ENCODE assay signal across 20 cellular contexts in the genomic region with DNA sequence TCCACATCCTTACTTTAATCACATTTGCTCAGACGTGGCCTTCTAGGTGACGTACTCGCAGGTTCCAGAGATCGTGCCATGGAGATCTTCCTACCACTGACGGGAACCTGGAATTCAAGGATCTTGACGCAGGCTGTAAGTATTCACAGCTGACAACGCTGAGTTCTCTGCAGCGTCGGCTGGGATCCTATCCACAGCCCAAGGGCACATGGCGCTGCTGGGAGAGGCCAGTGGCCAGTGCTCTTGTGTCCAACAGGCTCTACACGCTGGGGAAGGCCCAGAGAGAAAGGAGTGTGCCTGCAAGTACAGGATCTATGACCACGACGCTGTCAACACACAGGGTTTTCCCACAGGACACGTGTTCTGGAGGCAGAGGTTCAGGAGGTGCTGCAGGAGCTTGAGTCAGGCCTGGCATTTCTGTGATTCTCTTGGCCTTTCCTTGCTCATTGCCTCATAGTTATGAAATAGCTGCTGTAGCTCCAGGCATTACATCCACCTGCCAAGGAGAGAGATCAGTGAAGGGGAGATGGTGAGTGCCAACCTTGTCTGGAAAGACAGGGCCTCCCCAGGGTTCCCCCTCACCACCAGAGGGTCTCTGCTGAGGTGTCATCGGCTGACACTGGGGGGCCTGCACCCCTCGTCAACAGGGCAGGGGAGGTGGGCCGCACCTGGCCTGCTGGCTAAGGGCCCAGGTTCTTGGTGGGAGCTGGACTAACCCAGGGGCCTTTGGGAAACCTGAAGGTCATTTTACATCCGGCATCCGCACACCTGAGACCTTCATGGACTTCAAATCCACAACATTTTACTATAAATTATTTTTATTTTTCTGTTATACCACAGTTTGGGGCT. TPM values are rescaled to one million over a fixed set of nuclear protein-coding genes. Genes with fewer than 3 reads are reported as not detected.
DNase-seq lines count a peak whose midpoint lies in the region; ATAC-seq, FAIRE-seq and TF ChIP-seq lines count a peak whose summit lies in the region.
"Had no signal": no experiment of that assay in that cellular context is flagged by ENCODE, and none has a peak within 500 bp of the region (broad histone marks: within the 10 kb centered on the region; RNA-seq: fewer than 3 reads in every experiment).

No MANE protein-coding gene starts in this region.

- peaks cover under 1% of the 10 kb centered on the region for H3K36me3 Mint-ChIP-seq in MCF 10A (ENCODE audit: insufficient read depth, unreplicated experiment)

- in situ Hi-C loops in K562 (cut with MboI): no loop called here

- H3K9ac ChIP-seq in K562 (ENCODE audit: insufficient read depth in 1 of 2, low read depth in 2 of 2, low read length in 2 of 2) (no peak overlapping the region), mesenchymal stem cell (ENCODE audit: low read length) (no peak overlapping the region)

- H3K4me1 ChIP-seq in breast epithelium (peaks cover 0 to 3% of the 10 kb centered on the region in 2 donors), K562 (replicated peaks in 1 of 2; ENCODE audit: control insufficient read depth in 2 of 2, insufficient read depth in 2 of 2, low read length in 2 of 2) (peaks cover 0 to 41% of the 10 kb centered on the region in 2 experiments; a peak in 2 of 5 replicates), mesenchymal stem cell (ENCODE audit: control insufficient read depth, insufficient read depth, low read depth, low read length) (peaks cover 4% of the 10 kb centered on the region)
- H3K4me1 ChIP-seq: A549 had no signal

- H3K79me1 ChIP-seq in mesenchymal stem cell (replicated peaks; ENCODE audit: low read length, poor library complexity, severe bottlenecking): no peaks in the 10 kb centered on the region

- no peak overlapping the region for H2AK5ac ChIP-seq in mesenchymal stem cell (ENCODE audit: low read length, severe bottlenecking)

- POLR2A ChIA-PET in MCF 10A (lab: Yijun Ruan, JAX) (no interaction called here), K562 (lab: Yijun Ruan, JAX) (interaction anchor here (0.5 to 0.6 kb wide), 2 partner anchors 184 to 444 kb away, joined by 3 read pairs; no protein-coding TSS in a partner anchor)

- H3K36me3 ChIP-seq in breast epithelium (no peaks in the 10 kb centered on the region), K562 (ENCODE audit: control insufficient read depth, insufficient read depth, low read length) (no peaks in the 10 kb centered on the region), mesenchymal stem cell (ENCODE audit: control insufficient read depth in 1 of 2, insufficient read depth in 2 of 2, low read depth in 1 of 2, low read length in 2 of 2) (peaks cover 0 to 9% of the 10 kb centered on the region in 2 experiments)

- H3K27me3 Mint-ChIP-seq in MCF 10A (ENCODE audit: insufficient read depth, unreplicated experiment): no peaks in the 10 kb centered on the region

- no peaks in the 10 kb centered on the region for H3K79me2 ChIP-seq in K562 (ENCODE audit: control insufficient read depth, insufficient read depth, low read length)

- 13% methylated on average over 19 of the region's 19 CpGs for WGBS in K562 (ENCODE audit: insufficient coverage, low coverage, missing lambda C conversion rate)
- WGBS in mesenchymal stem cell: 83% methylated on average over 17 of the region's 19 CpGs

- no peak for FAIRE-seq in K562 (lab: Jason Lieb, UNC)
- FAIRE-seq: A549, D721Med, H54, HepG2 had no signal

- CTCF ChIA-PET in MCF 10A (lab: Yijun Ruan, JAX) (interaction anchor here (0.6 kb wide), 1 partner anchor 229 kb away, joined by 3 read pairs; no protein-coding TSS in a partner anchor), K562 (lab: Yijun Ruan, JAX; ENCODE audit: low intra/inter-chr PET ratio) (interaction anchor here (0.5 kb wide), 1 partner anchor 753 kb away, joined by 8 read pairs; no protein-coding TSS in a partner anchor)

- no peak overlapping the region for H2BK120ac ChIP-seq in mesenchymal stem cell (ENCODE audit: low read depth, low read length)

- H3K27me3 ChIP-seq in breast epithelium (no peaks in the 10 kb centered on the region), K562 (ENCODE audit: control insufficient read depth in 2 of 2, insufficient read depth in 2 of 2, low read length in 2 of 2) (peaks cover 30 to 49% of the 10 kb centered on the region in 2 experiments), mesenchymal stem cell (ENCODE audit: control insufficient read depth in 1 of 2, insufficient read depth in 1 of 2, low read length in 2 of 2) (peaks cover 7 to 85% of the 10 kb centered on the region in 2 experiments)

- H3K9me1 ChIP-seq in K562 (ENCODE audit: control insufficient read depth, insufficient read depth, low read length): no peaks in the 10 kb centered on the region

- H3K27ac ChIP-seq in breast epithelium (no peak overlapping the region), K562 (ENCODE audit: extremely low read depth, low read depth, low read length) (no peak overlapping the region), mesenchymal stem cell (ENCODE audit: low read length, poor library complexity, severe bottlenecking) (no peak overlapping the region)
- H3K27ac ChIP-seq: 22Rv1, A549, C4-2B had no signal

- H3K23ac ChIP-seq in mesenchymal stem cell (ENCODE audit: low read length in 2 of 2): no peak overlapping the region

- no peak overlapping the region for H2BK5ac ChIP-seq in mesenchymal stem cell (ENCODE audit: low read depth, low read length, poor library complexity, severe bottlenecking)

- no peak for TF ChIP-seq RAD21 in K562 (CRISPR knock-in tag; conservative IDR thresholded peaks at IDR 0.05 in 1 of 2, IDR thresholded peaks at IDR 0.05 in 1 of 2)

- intact Hi-C loops in MCF 10A (cut with micrococcal nuclease) (no loop called here), breast epithelium (cut with DNase I; ENCODE audit: low total_unique reads) (no loop called here), K562 (cut with micrococcal nuclease) (no loop called here)

- TF ChIP-seq POLR2A in breast epithelium (IDR thresholded peaks at IDR 0.05) (no peak), K562 (conservative IDR thresholded peaks at IDR 0.05) (no peak)

- BruUV-seq in MCF 10A (replicated peaks; lab: Mats Ljungman, UMichigan) (no TSS peak), K562 (replicated peaks; lab: Mats Ljungman, UMichigan) (no TSS peak)

- H3K9me3 Mint-ChIP-seq in MCF 10A (ENCODE audit: unreplicated experiment): no peaks in the 10 kb centered on the region
- H3K9me3 Mint-ChIP-seq: CD4-positive, alpha-beta T cell had no signal

- H2AFZ ChIP-seq in K562 (ENCODE audit: low read depth, low read length) (no peak overlapping the region), mesenchymal stem cell (ENCODE audit: low read depth, low read length) (no peak overlapping the region)
- H2AFZ ChIP-seq: GM23338 had no signal

- H2BK15ac ChIP-seq in mesenchymal stem cell (ENCODE audit: low read depth, poor library complexity, severe bottlenecking): no peak overlapping the region

- H4K20me1 ChIP-seq in K562 (replicated peaks; ENCODE audit: control insufficient read depth, insufficient read depth, low read length): 0 out of 2 replicates have a peak, but pooled peaks cover 9% of the 10 kb centered on the region

- DNase-seq in MCF 10A (ENCODE audit: unreplicated experiment): peak; percentile 46
- DNase-seq in breast epithelium (ENCODE audit: low spot score in 2 of 2): no peak
- DNase-seq in K562 (ENCODE audit: extremely low read depth in 1 of 4, low spot score in 3 of 4): no peak
- DNase-seq in mesenchymal stem cell: peak; percentile 30
- DNase-seq in OCI-M1 (lab: John Stamatoyannopoulos, UW): no peak
- DNase-seq: AML-193; Caco-2; CD4-positive, alpha-beta T cell; GF-D8; HCEC 1CT had no signal

- no peak for TF ChIP-seq CTCF in MCF 10A (IDR thresholded peaks at IDR 0.05; ENCODE audit: unreplicated experiment)
- TF ChIP-seq CTCF in breast epithelium (IDR thresholded peaks at IDR 0.05): no peak
- no peak for TF ChIP-seq CTCF in K562 (IDR thresholded peaks at IDR 0.05 in 2 of 3, conservative IDR thresholded peaks at IDR 0.05 in 1 of 3; ENCODE audit: insufficient read depth in 2 of 3, low read depth in 1 of 3, low read length in 3 of 3)

- ATAC-seq in K562 (no peak), HG03354 (IDR thresholded peaks at IDR 0.05; ENCODE audit: poor library complexity, severe bottlenecking, unreplicated experiment) (no peak), HG02642 (IDR thresholded peaks at IDR 0.05; ENCODE audit: poor library complexity, unreplicated experiment) (no peak)
- ATAC-seq: GM23338 had no signal

- TF ChIP-seq EP300 in K562 (IDR thresholded peaks at IDR 0.05; ENCODE audit: low read length): no peak

- H3K14ac ChIP-seq in mesenchymal stem cell (ENCODE audit: low read length in 2 of 2): no peak overlapping the region

- no peak overlapping the region for H3K27ac Mint-ChIP-seq in MCF 10A (ENCODE audit: low read depth, unreplicated experiment)
- H3K27ac Mint-ChIP-seq: CD4-positive, alpha-beta T cell; GM23338 had no signal

- H3K4me3 ChIP-seq in breast epithelium (no peak overlapping the region), K562 (no peak overlapping the region), mesenchymal stem cell (ENCODE audit: insufficient read depth in 1 of 2, low read depth in 1 of 2, low read length in 2 of 2) (no peak overlapping the region)
- H3K4me3 ChIP-seq: A549, GM23338 had no signal

- no peak overlapping the region for H3K4me2 ChIP-seq in K562 (ENCODE audit: insufficient read depth, low read length)
- H3K4me2 ChIP-seq in mesenchymal stem cell (ENCODE audit: low read length, poor library complexity, severe bottlenecking): no peak overlapping the region
- H3K4me2 ChIP-seq: A549, GM23338 had no signal

- H3K4ac ChIP-seq in mesenchymal stem cell (ENCODE audit: low read depth in 1 of 2, low read length in 2 of 2): no peak overlapping the region

- H4K8ac ChIP-seq in mesenchymal stem cell (ENCODE audit: low read length): no peak overlapping the region

- no peak overlapping the region for H2BK12ac ChIP-seq in mesenchymal stem cell (ENCODE audit: low read length in 2 of 2)

- no peak overlapping the region for H3K4me3 Mint-ChIP-seq in MCF 10A (ENCODE audit: unreplicated experiment)
- H3K4me3 Mint-ChIP-seq: CD4-positive, alpha-beta T cell; GM23338 had no signal

- H3K9me3 ChIP-seq in breast epithelium: no peaks in the 10 kb centered on the region
- no peaks in the 10 kb centered on the region; the same call in 1 of the 2 replicates for H3K9me3 ChIP-seq in K562 (replicated peaks; ENCODE audit: control insufficient read depth, insufficient read depth, low read depth, low read length)
- H3K9me3 ChIP-seq in mesenchymal stem cell (ENCODE audit: control insufficient read depth, low read length): peaks cover 6% of the 10 kb centered on the region
- H3K9me3 ChIP-seq: A549, Caco-2 had no signal

- no peak overlapping the region for H4K91ac ChIP-seq in mesenchymal stem cell (ENCODE audit: low read length)

- H3K4me1 Mint-ChIP-seq in MCF 10A (ENCODE audit: insufficient read depth, unreplicated experiment): peaks cover 5% of the 10 kb centered on the region

- no peak overlapping the region for H3K18ac ChIP-seq in mesenchymal stem cell (ENCODE audit: low read depth in 1 of 2, low read length in 2 of 2)

RNA-seq across cellular contexts. Expression of a gene that starts 21.3 kb away (rescaled TPM):
- total RNA-seq in MCF 10A (2022): not detected in 2 replicates
- under 1 TPM in 1 of 3 donors, not detected in 2; 0.59 TPM for total RNA-seq in breast epithelium
- total RNA-seq in K562 (2011; cell fraction: chromatin; rRNA removed; ENCODE audit: low replicate concordance): not detected in 2 replicates
- not detected in 2 replicates for total RNA-seq in K562 (2011; cell fraction: nucleolus; rRNA removed)
- not detected in 2 replicates for total RNA-seq in K562 (2011; cell fraction: nucleoplasm; rRNA removed)
- not detected in 2 replicates for total RNA-seq in K562 (2014; rRNA removed)
- not detected in 2 replicates for total RNA-seq in K562 (2014; rRNA removed; fragmentation: Illumina TruSeq; extraction: Trizol)
- not detected in 2 replicates for total RNA-seq in K562 (2015; rRNA removed; fragmentation: Illumina TruSeq; extraction: Trizol)
- total RNA-seq in K562 (2021): not detected in 2 replicates
- polyA plus RNA-seq in K562 (2011; rRNA removed): not detected in 2 replicates
- 0.09 TPM in 1 of 2 replicates, not detected in the other for polyA plus RNA-seq in K562 (2011; cell fraction: cytosol; rRNA removed)
- 0.20 TPM in 1 of 2 replicates, not detected in the other for polyA plus RNA-seq in K562 (2011; cell fraction: nucleus; rRNA removed)
- polyA plus RNA-seq in K562 (2012): not detected in 2 replicates
- polyA plus RNA-seq in K562 (2014; fragmentation: Illumina TruSeq; extraction: Trizol): not detected in 2 replicates
- not detected for polyA plus RNA-seq in K562 (2014; fragmentation: Nextera tagmentation; extraction: Ambion mirVana)
- polyA plus RNA-seq in K562 (2014; rRNA removed): not detected in 2 replicates
- polyA minus RNA-seq in K562 (2011; rRNA and poly(A)+ RNA removed): not detected in 2 replicates
- not detected in 2 replicates for polyA minus RNA-seq in K562 (2011; cell fraction: cytosol; rRNA and poly(A)+ RNA removed)
- not detected in 2 replicates for polyA minus RNA-seq in K562 (2011; cell fraction: nucleus; rRNA and poly(A)+ RNA removed)
- polyA plus RNA-seq in mesenchymal stem cell (2013, experiment 1 of 2): not detected
- not detected for polyA plus RNA-seq in mesenchymal stem cell (2013, experiment 2 of 2)
- total RNA-seq: Caco-2; CD4-positive, alpha-beta T cell; HepG2 had no signal
- polyA plus RNA-seq: A549, GM23338, HepG2 had no signal

RNA-seq across cellular contexts. Expression of a gene that starts 29.5 kb away (rescaled TPM):
- total RNA-seq in MCF 10A (2022): not detected in 2 replicates
- under 1 TPM in 2 of 3 donors, not detected in 1; 0.29 to 0.48 TPM for total RNA-seq in breast epithelium
- not detected in 2 replicates for total RNA-seq in K562 (2011; cell fraction: chromatin; rRNA removed; ENCODE audit: low replicate concordance)
- not detected in 2 replicates for total RNA-seq in K562 (2011; cell fraction: nucleolus; rRNA removed)
- total RNA-seq in K562 (2011; cell fraction: nucleoplasm; rRNA removed): not detected in 2 replicates
- total RNA-seq in K562 (2014; rRNA removed): not detected in 2 replicates
- total RNA-seq in K562 (2014; rRNA removed; fragmentation: Illumina TruSeq; extraction: Trizol): not detected in 2 replicates
- not detected in 2 replicates for total RNA-seq in K562 (2015; rRNA removed; fragmentation: Illumina TruSeq; extraction: Trizol)
- total RNA-seq in K562 (2021): not detected in 2 replicates
- not detected in 2 replicates for polyA plus RNA-seq in K562 (2011; rRNA removed)
- polyA plus RNA-seq in K562 (2011; cell fraction: cytosol; rRNA removed): not detected in 2 replicates
- not detected in 2 replicates for polyA plus RNA-seq in K562 (2011; cell fraction: nucleus; rRNA removed)
- 0.06 and 0.14 TPM in 2 replicates for polyA plus RNA-seq in K562 (2012)
- polyA plus RNA-seq in K562 (2014; fragmentation: Illumina TruSeq; extraction: Trizol): not detected in 2 replicates
- not detected for polyA plus RNA-seq in K562 (2014; fragmentation: Nextera tagmentation; extraction: Ambion mirVana)
- polyA plus RNA-seq in K562 (2014; rRNA removed): not detected in 2 replicates
- not detected in 2 replicates for polyA minus RNA-seq in K562 (2011; rRNA and poly(A)+ RNA removed)
- not detected in 2 replicates for polyA minus RNA-seq in K562 (2011; cell fraction: cytosol; rRNA and poly(A)+ RNA removed)
- polyA minus RNA-seq in K562 (2011; cell fraction: nucleus; rRNA and poly(A)+ RNA removed): not detected in 2 replicates
- not detected for polyA plus RNA-seq in mesenchymal stem cell (2013, experiment 1 of 2)
- not detected for polyA plus RNA-seq in mesenchymal stem cell (2013, experiment 2 of 2)
- total RNA-seq: Caco-2; CD4-positive, alpha-beta T cell; HepG2 had no signal
- polyA plus RNA-seq: A549, BJ, HepG2 had no signal

Comparison
In these comparisons a context has a peak if more than half of its experiments do, and no peak if none do; other contexts are left out.
1. DNase-seq: peak in MCF 10A (single experiment) and mesenchymal stem cell (single experiment); none in breast epithelium (0 of 2), K562 (0 of 4) and OCI-M1 (single experiment).